16 cellular contexts compared by ENCODE assay signal in the genomic region with DNA sequence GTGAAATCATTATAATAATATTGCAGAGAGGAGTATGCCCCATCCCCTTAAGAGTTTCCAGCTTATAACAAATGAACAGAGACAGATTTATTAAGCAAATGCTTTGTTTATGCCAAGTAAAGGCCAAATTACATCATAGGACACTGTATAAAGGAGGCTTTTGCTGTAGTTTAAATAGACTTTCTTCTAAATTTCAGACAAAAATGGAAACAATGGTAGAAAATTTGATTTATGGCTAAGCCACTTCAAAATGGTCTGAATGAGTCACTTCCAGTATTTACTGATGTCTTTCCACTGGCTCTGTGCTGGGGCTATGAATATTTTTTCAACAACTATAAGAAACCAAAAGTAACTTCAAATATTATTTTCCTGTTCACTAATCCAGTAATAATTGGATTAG.
A peak's percentile ranks its signal among the peaks of the same experiment; 100 is the strongest.
DNase-seq lines count a peak whose midpoint lies in the region; ATAC-seq and TF ChIP-seq lines count a peak whose summit lies in the region.
"Had no signal": no experiment of that assay in that cellular context is flagged by ENCODE, and none has a peak within 500 bp of the region (broad histone marks: within the 10 kb centered on the region; RNA-seq: fewer than 3 reads in every experiment).

No MANE protein-coding gene starts in this region.

- no peak overlapping the region for H3K9ac ChIP-seq in fibroblast of lung (ENCODE audit: insufficient read depth, low read length)
- H3K9ac ChIP-seq: BLaER1 had no signal

- H2AFZ ChIP-seq in fibroblast of lung (ENCODE audit: low read length), result no peak overlapping the region
- H2AFZ ChIP-seq: PC-9 had no signal

- H3K27me3 ChIP-seq in fibroblast of lung (ENCODE audit: control insufficient read depth, insufficient read depth, low read length), result no peaks in the 10 kb centered on the region
- no peaks in the 10 kb centered on the region for H3K27me3 ChIP-seq in heart right ventricle
- H3K27me3 ChIP-seq: BLaER1 had no signal

- TF ChIP-seq CTCF in fibroblast of lung (conservative IDR thresholded peaks at IDR 0.05 in 1 of 2, IDR thresholded peaks at IDR 0.05 in 1 of 2; ENCODE audit: low read depth in 1 of 2, low read length in 2 of 2) (no peak), heart right ventricle (IDR thresholded peaks at IDR 0.05) (no peak)

- DNase-seq in DMS53 (lab: John Stamatoyannopoulos, UW), result peak; percentile 56
- peak; percentile 74 for DNase-seq in NCI-H446 treated with DMSO at 0.1 percent for 48 hours (lab: John Stamatoyannopoulos, UW)
- peak; percentile 7 to 68 for DNase-seq in fibroblast of lung (ENCODE audit: low read depth in 2 of 2)
- DNase-seq in myocyte (ENCODE audit: low read depth), result peak; percentile 9
- DNase-seq in NCI-H82 treated with DMSO at 0.1 percent for 48 hours (lab: John Stamatoyannopoulos, UW; ENCODE audit: unreplicated experiment), result no peak
- no peak for DNase-seq in DMS 273 treated with DMSO at 0.1 percent for 48 hours (lab: John Stamatoyannopoulos, UW)
- DNase-seq in heart right ventricle, result no peak
- DNase-seq: CD8-positive, alpha-beta memory T cell; H9; NCI-H2227 treated with DMSO at 0.1 percent for 48 hours; PC-9 had no signal

- no peaks in the 10 kb centered on the region for H3K9me3 ChIP-seq in fibroblast of lung (ENCODE audit: control insufficient read depth, insufficient read depth, low read depth, low read length)
- peaks cover 0 to 11% (median 0%) of the 10 kb centered on the region in 11 donors for H3K9me3 ChIP-seq in heart right ventricle
- H3K9me3 ChIP-seq: BLaER1 had no signal

- H3K4me3 ChIP-seq in fibroblast of lung (replicated peaks in 1 of 4; ENCODE audit: control extremely low read depth in 1 of 4, insufficient read depth in 1 of 4, low read depth in 3 of 4, low read length in 4 of 4) (no peak overlapping the region), heart right ventricle (no peak overlapping the region)
- H3K4me3 ChIP-seq: BLaER1, K562, PC-9 had no signal

- H3K4me2 ChIP-seq in fibroblast of lung (ENCODE audit: extremely low read depth, insufficient read depth, low read length), result no peak overlapping the region
- H3K4me2 ChIP-seq: BLaER1, PC-9 had no signal

- intact Hi-C loops in heart right ventricle (cut with DNase I), result no loop called here

- no peaks in the 10 kb centered on the region for H4K20me1 ChIP-seq in fibroblast of lung (ENCODE audit: control insufficient read depth, extremely low read depth, insufficient read depth, low read length)
- H4K20me1 ChIP-seq: BLaER1 had no signal

- H3K27ac ChIP-seq in fibroblast of lung (ENCODE audit: insufficient read depth, low read length) (no peak overlapping the region), heart right ventricle (no peak overlapping the region)
- H3K27ac ChIP-seq: BLaER1, HL-60, PC-9 had no signal

- H3K79me2 ChIP-seq in fibroblast of lung (ENCODE audit: control insufficient read depth, insufficient read depth, low read length), result no peaks in the 10 kb centered on the region

- ATAC-seq in HG03139 (IDR thresholded peaks at IDR 0.05; ENCODE audit: unreplicated experiment), result no peak
- no peak for ATAC-seq in heart right ventricle
- ATAC-seq: K562, Right ventricle myocardium inferior had no signal

- H3K4me1 ChIP-seq in fibroblast of lung (ENCODE audit: control insufficient read depth, extremely low read depth, insufficient read depth, low read length) (no peaks in the 10 kb centered on the region), heart right ventricle (no peaks in the 10 kb centered on the region)
- H3K4me1 ChIP-seq: BLaER1 had no signal

- H3K36me3 ChIP-seq in fibroblast of lung (ENCODE audit: control insufficient read depth, insufficient read depth, low read length), result no peaks in the 10 kb centered on the region
- H3K36me3 ChIP-seq in heart right ventricle, result no peaks in the 10 kb centered on the region
- H3K36me3 ChIP-seq: BLaER1 had no signal

Comparison
In these comparisons a context has a peak if more than half of its experiments do, and no peak if none do; other contexts are left out.
1. DNase-seq: peak in DMS53 (single experiment), NCI-H446 treated with DMSO at 0.1 percent for 48 hours (single experiment), fibroblast of lung (2 of 2) and myocyte (single experiment); none in NCI-H82 treated with DMSO at 0.1 percent for 48 hours (single experiment), DMS 273 treated with DMSO at 0.1 percent for 48 hours (single experiment) and heart right ventricle (0 of 2).